ENCODE assay signal across 1 cellular context in genomic region chr12:120228291-120229070, GRCh38.
TF ChIP-seq lines count a peak whose summit lies in the region.

No MANE protein-coding gene starts in this region.

TF ChIP-seq in HepG2, 621 proteins besides CTCF, POLR2A, EP300 and RAD21 (continued from another document and continues in another):
- TF ChIP-seq ZBTB10 (CRISPR knock-in tag; IDR thresholded peaks at IDR 0.05; ENCODE audit: borderline replicate concordance) (peak; percentile 84; the same call in 1 of the 2 replicates), MTF1 (CRISPR knock-in tag; IDR thresholded peaks at IDR 0.05) (no peak), TERF1 (CRISPR knock-in tag; IDR thresholded peaks at IDR 0.05) (no peak), PRDM15 (CRISPR knock-in tag; IDR thresholded peaks at IDR 0.05) (peak; percentile 13; the same call in 1 of the 2 replicates), HNF1A (IDR thresholded peaks at IDR 0.05; ENCODE audit: low read depth) (no peak), HNF1A (CRISPR knock-in tag; IDR thresholded peaks at IDR 0.05; ENCODE audit: borderline replicate concordance) (peak; percentile 47; the same call in 1 of the 2 replicates), ZNF136 (CRISPR knock-in tag; IDR thresholded peaks at IDR 0.05; ENCODE audit: low read depth) (peak; percentile 91; the same call in 1 of the 2 replicates), ZNF563 (CRISPR knock-in tag; IDR thresholded peaks at IDR 0.05) (no peak), POGK (CRISPR knock-in tag; conservative IDR thresholded peaks at IDR 0.05) (peak; percentile 71), SOX6 (IDR thresholded peaks at IDR 0.05) (no peak), SOX6 (CRISPR knock-in tag; IDR thresholded peaks at IDR 0.05) (peak; percentile 65), ZNF256 (CRISPR knock-in tag; conservative IDR thresholded peaks at IDR 0.05) (no peak), ZBTB14 (CRISPR knock-in tag; IDR thresholded peaks at IDR 0.05) (peak; percentile 78), ZNF383 (CRISPR knock-in tag; IDR thresholded peaks at IDR 0.05; ENCODE audit: borderline replicate concordance) (no peak), ELF3 (CRISPR knock-in tag; IDR thresholded peaks at IDR 0.05) (peak; percentile 76), MAF1 (CRISPR knock-in tag; IDR thresholded peaks at IDR 0.05; ENCODE audit: borderline replicate concordance) (0 out of 2 replicates have a peak, but pooled peaks have one; percentile 25), ZNF766 (CRISPR knock-in tag; IDR thresholded peaks at IDR 0.05; ENCODE audit: borderline replicate concordance) (peak; percentile 68; the same call in 1 of the 2 replicates), CREB1 (IDR thresholded peaks at IDR 0.05) (no peak), CREB1 (CRISPR knock-in tag; IDR thresholded peaks at IDR 0.05) (no peak), UBTF (CRISPR knock-in tag; IDR thresholded peaks at IDR 0.05) (peak; percentile 78), ZNF720 (CRISPR knock-in tag; IDR thresholded peaks at IDR 0.05) (no peak), SMAD9 (CRISPR knock-in tag; IDR thresholded peaks at IDR 0.05) (0 out of 2 replicates have a peak, but pooled peaks have one; percentile 59), RELA (CRISPR knock-in tag; IDR thresholded peaks at IDR 0.05) (peak; percentile 92; the same call in 1 of the 2 replicates), RARG (CRISPR knock-in tag; IDR thresholded peaks at IDR 0.05; ENCODE audit: low read depth) (no peak), AKAP8 (CRISPR knock-in tag; IDR thresholded peaks at IDR 0.05) (no peak), ZFP62 (CRISPR knock-in tag; IDR thresholded peaks at IDR 0.05) (no peak), ZNF224 (CRISPR knock-in tag; IDR thresholded peaks at IDR 0.05) (no peak), NR2F1 (CRISPR knock-in tag; IDR thresholded peaks at IDR 0.05) (peak; percentile 52 to 67), SRY (CRISPR knock-in tag; IDR thresholded peaks at IDR 0.05) (0 out of 2 replicates have a peak, but pooled peaks have one; percentile 47), ZBTB3 (CRISPR knock-in tag; IDR thresholded peaks at IDR 0.05; ENCODE audit: borderline replicate concordance, low read depth) (peak; percentile 62; the same call in 1 of the 2 replicates), MXI1 (IDR thresholded peaks at IDR 0.05; ENCODE audit: borderline replicate concordance, low read depth, low read length) (peak; percentile 74; the same call in 1 of the 3 replicates), REL (CRISPR knock-in tag; conservative IDR thresholded peaks at IDR 0.05) (peak; percentile 86), KDM4B (CRISPR knock-in tag; IDR thresholded peaks at IDR 0.05) (peak; percentile 88), ZNF292 (CRISPR knock-in tag; IDR thresholded peaks at IDR 0.05; ENCODE audit: borderline replicate concordance, low read depth) (no peak), MTF2 (CRISPR knock-in tag; IDR thresholded peaks at IDR 0.05; ENCODE audit: borderline replicate concordance) (no peak), DBP (CRISPR knock-in tag; IDR thresholded peaks at IDR 0.05; ENCODE audit: not compliant biosample characterization) (no peak), ZNF350 (CRISPR knock-in tag; IDR thresholded peaks at IDR 0.05; ENCODE audit: borderline replicate concordance, low read depth) (peak; percentile 94; the same call in 1 of the 2 replicates), ZNF18 (CRISPR knock-in tag; IDR thresholded peaks at IDR 0.05; ENCODE audit: insufficient replicate concordance) (no peak), SP1 (IDR thresholded peaks at IDR 0.05) (no peak), SP1 (CRISPR knock-in tag; IDR thresholded peaks at IDR 0.05) (peak; percentile 74), SRF (IDR thresholded peaks at IDR 0.05; ENCODE audit: low read depth, low read length) (no peak), CENPX (CRISPR knock-in tag; IDR thresholded peaks at IDR 0.05) (no peak), FOXM1 (CRISPR knock-in tag; IDR thresholded peaks at IDR 0.05) (no peak), SKI (IDR thresholded peaks at IDR 0.05; ENCODE audit: partially characterized antibody) (peak; percentile 83), SAP130 (CRISPR knock-in tag; IDR thresholded peaks at IDR 0.05; ENCODE audit: low read depth) (peak; percentile 74)
